Comparison of ENCODE assay signal across 13 cellular contexts in genomic region chr20:43442310-43442880, GRCh38.
A peak's percentile ranks its signal among the peaks of the same experiment; 100 is the strongest.
DNase-seq lines count a peak whose midpoint lies in the region; ATAC-seq and TF ChIP-seq lines count a peak whose summit lies in the region.
"Had no signal": no experiment of that assay in that cellular context is flagged by ENCODE, and none has a peak within 500 bp of the region (broad histone marks: within the 10 kb centered on the region; RNA-seq: fewer than 3 reads in every experiment).

No MANE protein-coding gene starts in this region.

- CTCF ChIA-PET in HEK293T (lab: Yijun Ruan, JAX): no interaction called here

- in situ Hi-C loops in brain microvascular endothelial cell (cut with HindIII; ENCODE audit: low pct_ligation_motif_present, low sequenced_read_pairs): no loop called here

- no peak overlapping the region for H3K4me3 ChIP-seq in brain microvascular endothelial cell (ENCODE audit: low read depth, low read length)

- peak; percentile 67 for DNase-seq in AG20443 (ENCODE audit: low spot score)
- DNase-seq in HEK293T (ENCODE audit: extremely low spot score): peak; percentile 23
- no peak for DNase-seq in brain microvascular endothelial cell
- DNase-seq in kidney glomerular epithelial cell (lab: John Stamatoyannopoulos, UW): peak; percentile 23
- no peak for DNase-seq in activated CD8-positive, alpha-beta memory T cell treated with anti-CD3 and anti-CD28 coated beads, Interleukin-2, amount 50 U/mL, for 48 hours
- DNase-seq in NCI-H2227 treated with DMSO at 0.1 percent for 48 hours (lab: John Stamatoyannopoulos, UW): no peak
- no peak for DNase-seq in NCI-H446 (lab: John Stamatoyannopoulos, UW)
- DNase-seq: activated B cell treated with CpG ODN at 0.5 μM for 24 hours; activated T-cell treated with anti-CD3 and anti-CD28 coated beads, Interleukin-2, amount 50 U/mL, for 72 hours; CD4-positive, alpha-beta memory T cell; NCI-H345 had no signal

- POLR2A ChIA-PET in HEK293T (lab: Yijun Ruan, JAX): interaction anchor here (1.9 kb wide), 1 partner anchor 15 kb away, joined by 8 read pairs; the partner anchor contains the start of gene SRSF6

- TF ChIP-seq CTCF in brain microvascular endothelial cell (IDR thresholded peaks at IDR 0.05; ENCODE audit: low read depth, low read length, missing control alignments): peak; percentile 24

- no peaks in the 10 kb centered on the region for H3K27me3 ChIP-seq in brain microvascular endothelial cell (replicated peaks)

- no peaks in the 10 kb centered on the region for H3K36me3 ChIP-seq in brain microvascular endothelial cell (replicated peaks)

- no peak overlapping the region for H3K27ac ChIP-seq in brain microvascular endothelial cell

- no peak for ATAC-seq in GM19328 (IDR thresholded peaks at IDR 0.05; ENCODE audit: unreplicated experiment)
- ATAC-seq: activated T-cell treated with anti-CD3 and anti-CD28 coated beads, Interleukin-2, amount 50 U/mL, for 72 hours; Right ventricle myocardium inferior had no signal

TF ChIP-seq in HEK293T, 16 proteins besides CTCF, POLR2A, EP300 and RAD21:
- no peak for TF ChIP-seq SP1 (IDR thresholded peaks at IDR 0.05)
- no peak for TF ChIP-seq CTBP1 (IDR thresholded peaks at IDR 0.05; ENCODE audit: borderline replicate concordance)
- no peak for TF ChIP-seq NFRKB (IDR thresholded peaks at IDR 0.05)
- TF ChIP-seq SUZ12 (IDR thresholded peaks at IDR 0.05): no peak
- no peak for TF ChIP-seq ELF4 (IDR thresholded peaks at IDR 0.05)
- TF ChIP-seq PKNOX1 (IDR thresholded peaks at IDR 0.05): no peak
- TF ChIP-seq ARNT (IDR thresholded peaks at IDR 0.05): no peak
- TF ChIP-seq TARDBP (IDR thresholded peaks at IDR 0.05): no peak
- TF ChIP-seq HDGF (IDR thresholded peaks at IDR 0.05; ENCODE audit: borderline replicate concordance): no peak
- TF ChIP-seq FOXK2 (IDR thresholded peaks at IDR 0.05): no peak
- TF ChIP-seq BHLHE40 (IDR thresholded peaks at IDR 0.05; ENCODE audit: borderline replicate concordance): no peak
- no peak for TF ChIP-seq LEF1 (IDR thresholded peaks at IDR 0.05; ENCODE audit: borderline replicate concordance)
- no peak for TF ChIP-seq FOXM1 (IDR thresholded peaks at IDR 0.05; ENCODE audit: borderline replicate concordance)
- TF ChIP-seq L3MBTL2 (conservative IDR thresholded peaks at IDR 0.05): no peak

Comparison
In these comparisons a context has a peak if more than half of its experiments do, and no peak if none do; other contexts are left out.
1. DNase-seq: peak in AG20443 (single experiment), HEK293T (single experiment) and kidney glomerular epithelial cell (single experiment); none in brain microvascular endothelial cell (single experiment), activated CD8-positive, alpha-beta memory T cell treated with anti-CD3 and anti-CD28 coated beads, Interleukin-2, amount 50 U/mL, for 48 hours (single experiment), NCI-H2227 treated with DMSO at 0.1 percent for 48 hours (single experiment) and NCI-H446 (0 of 2).